Comparison of ENCODE assay signal across 1 cellular context in genomic region chr6:81565071-81565470, GRCh38.
TF ChIP-seq lines count a peak whose summit lies in the region.

No MANE protein-coding gene starts in this region.

TF ChIP-seq in IMR-90, 13 proteins besides CTCF, POLR2A, EP300 and RAD21 (continued from another document):
- TF ChIP-seq ELK1 (IDR thresholded peaks at IDR 0.05; ENCODE audit: borderline replicate concordance, low read depth, low read length), result no peak
TF ChIP-seq in IMR-90: peak in this region for 0.
